In the genomic region with DNA sequence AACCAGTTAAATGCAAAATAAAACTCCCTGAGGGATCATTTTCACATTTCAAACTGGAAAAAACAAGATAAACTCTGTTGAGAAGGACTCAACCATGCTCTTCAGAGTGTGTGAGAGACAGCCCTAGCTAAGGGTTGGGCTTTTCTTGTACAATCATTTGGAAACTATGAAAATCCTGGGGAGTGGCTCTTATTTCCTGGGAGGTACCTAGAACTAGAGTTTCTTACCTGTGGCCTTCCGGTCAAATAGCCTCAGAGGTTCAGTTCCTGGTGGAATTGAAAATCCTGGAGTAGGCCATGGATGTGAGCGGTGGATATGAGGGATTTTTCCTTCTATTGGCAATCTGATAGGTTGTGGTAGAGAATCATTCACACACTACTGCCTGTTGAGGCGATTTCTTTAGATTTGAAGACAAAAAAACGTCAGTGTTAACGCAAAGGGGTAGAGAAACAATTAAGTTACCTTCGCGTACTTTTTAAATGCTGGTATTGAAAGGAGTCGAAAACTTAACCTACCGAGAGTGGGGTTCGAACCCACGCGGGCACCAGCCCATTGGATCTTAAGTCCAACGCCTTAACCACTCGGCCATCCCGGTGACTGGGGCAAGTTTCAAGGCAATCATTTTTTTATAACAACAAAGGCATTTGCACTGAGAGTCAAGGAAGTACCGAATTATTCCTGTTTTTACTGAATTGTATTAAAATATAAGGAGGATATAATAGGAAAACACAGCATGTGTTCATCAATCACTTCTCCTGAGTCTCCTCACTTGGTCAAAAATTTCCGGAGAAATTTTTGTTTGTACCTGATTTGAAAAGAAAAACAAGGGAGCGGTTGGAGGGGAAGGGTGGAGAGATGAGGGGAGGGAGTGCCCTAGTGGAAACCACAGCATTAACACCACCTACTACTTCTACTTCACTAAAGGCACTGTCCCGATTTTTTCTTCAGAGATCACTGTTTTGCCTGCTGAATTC, we compare ENCODE assay signal across 10 cellular contexts.
A peak's percentile ranks its signal among the peaks of the same experiment; 100 is the strongest.
DNase-seq lines count a peak whose midpoint lies in the region; ATAC-seq and TF ChIP-seq lines count a peak whose summit lies in the region.
"Had no signal": no experiment of that assay in that cellular context is flagged by ENCODE, and none has a peak within 500 bp of the region (broad histone marks: within the 10 kb centered on the region; RNA-seq: fewer than 3 reads in every experiment).

No MANE protein-coding gene starts in this region.

- no peak overlapping the region for H3K9ac ChIP-seq in colonic mucosa (ENCODE audit: low read depth in 2 of 2, low read length in 2 of 2)

- ATAC-seq in GM21723 (IDR thresholded peaks at IDR 0.05; ENCODE audit: unreplicated experiment) (no peak), HG03354 (IDR thresholded peaks at IDR 0.05; ENCODE audit: poor library complexity, severe bottlenecking, unreplicated experiment) (no peak)

- H3K36me3 ChIP-seq in iPS DF 6.9 (ENCODE audit: control insufficient read depth, insufficient read depth, low read length): no peaks in the 10 kb centered on the region
- no peaks in the 10 kb centered on the region for H3K36me3 ChIP-seq in colonic mucosa
- H3K36me3 ChIP-seq: neutrophil had no signal

- no peaks in the 10 kb centered on the region for H3K27me3 ChIP-seq in iPS DF 6.9 (ENCODE audit: control insufficient read depth, insufficient read depth, low read length)
- no peaks in the 10 kb centered on the region for H3K27me3 ChIP-seq in colonic mucosa

- H3K4me3 ChIP-seq in iPS DF 6.9 (ENCODE audit: low read length) (peak overlapping the region; percentile 47; the same call in 1 of the 2 replicates), colonic mucosa (no peak overlapping the region)

- in situ Hi-C loops in Caki2 (cut with HindIII; ENCODE audit: low pct_unique_long_range_greater_than_20kb, low sequenced_read_pairs): no loop called here

- no peaks in the 10 kb centered on the region for H3K4me1 ChIP-seq in iPS DF 6.9 (ENCODE audit: control insufficient read depth, insufficient read depth, low read length)
- H3K4me1 ChIP-seq in colonic mucosa: no peaks in the 10 kb centered on the region

- H3K9me3 ChIP-seq in iPS DF 6.9 (ENCODE audit: control insufficient read depth, insufficient read depth, low read length) (no peaks in the 10 kb centered on the region), colonic mucosa (no peaks in the 10 kb centered on the region)
- H3K9me3 ChIP-seq: neutrophil had no signal

- intact Hi-C loops in colonic mucosa (cut with DNase I): no loop called here

- H3K27ac ChIP-seq in iPS DF 6.9 (ENCODE audit: low read length) (no peak overlapping the region), colonic mucosa (no peak overlapping the region)
- H3K27ac ChIP-seq: neutrophil had no signal

- no peak for TF ChIP-seq CTCF in colonic mucosa (IDR thresholded peaks at IDR 0.05)

- DNase-seq in Caki2 (ENCODE audit: low read depth) (peak; percentile 60), H4 (ENCODE audit: low spot score) (peak; percentile 53), iPS DF 6.9 (ENCODE audit: low read depth, low spot score) (peak; percentile 75), hepatic stellate cell (ENCODE audit: low spot score) (no peak), colonic mucosa (no peak)
- DNase-seq in activated T-cell treated with anti-CD3 and anti-CD28 coated beads, Interleukin-2, amount 50 U/mL, for 48 hours: peak; percentile 45 to 49
- DNase-seq: substantia nigra had no signal

- WGBS in iPS DF 6.9 (ENCODE audit: insufficient coverage, insufficient read length): no CpG with 5 or more reads among the region's 19 CpGs

Comparison
In these comparisons a context has a peak if more than half of its experiments do, and no peak if none do; other contexts are left out.
1. DNase-seq: peak in Caki2 (single experiment), H4 (single experiment), activated T-cell treated with anti-CD3 and anti-CD28 coated beads, Interleukin-2, amount 50 U/mL, for 48 hours (2 of 2) and iPS DF 6.9 (single experiment); none in hepatic stellate cell (single experiment) and colonic mucosa (single experiment).